Comparison of ENCODE assay signal across 1 cellular context in the genomic region with DNA sequence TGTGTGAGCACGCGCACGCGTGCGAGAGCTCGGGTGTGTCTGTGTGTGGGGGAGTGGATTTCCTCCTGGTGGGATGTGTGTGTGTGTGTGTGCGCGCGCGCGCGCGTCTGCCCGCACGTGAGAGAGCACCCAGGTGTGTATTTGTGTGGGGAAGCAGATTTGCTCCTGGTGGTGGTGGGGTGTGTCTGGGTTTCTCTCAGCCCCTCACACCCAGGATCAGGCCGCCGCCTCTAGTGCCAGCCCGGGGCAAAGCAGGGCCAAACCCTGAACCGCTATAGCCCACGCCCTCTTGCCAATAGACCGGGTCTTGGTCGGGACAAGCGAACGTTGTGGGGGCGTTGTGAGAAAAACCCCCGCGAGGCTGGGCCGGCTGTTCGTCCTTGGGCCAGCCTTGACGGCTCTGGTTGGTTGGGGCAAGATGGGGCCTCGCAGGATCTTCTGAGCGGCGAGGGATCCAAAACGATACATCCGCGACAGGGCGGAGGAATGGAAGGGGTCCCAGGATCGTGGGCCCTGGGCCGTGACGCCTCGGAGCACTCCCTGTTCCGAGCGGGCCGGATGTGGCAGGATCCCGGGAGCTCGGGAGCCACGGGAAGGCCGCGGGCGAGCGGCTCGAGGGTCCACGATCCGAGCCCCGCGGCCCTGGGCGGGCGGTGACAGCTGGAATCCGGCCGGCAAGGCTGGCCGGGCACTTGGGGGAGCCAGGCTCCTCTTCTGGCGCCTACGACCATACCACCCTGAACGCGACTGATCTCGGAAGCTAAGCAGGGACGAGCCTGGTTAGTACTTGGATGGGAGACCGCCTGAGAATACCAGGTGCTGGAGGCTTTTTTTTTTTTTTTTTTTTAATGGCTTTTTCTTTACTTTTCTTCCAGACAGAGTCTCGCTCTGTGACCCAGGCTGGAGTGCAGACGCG.
TF ChIP-seq lines count a peak whose summit lies in the region.

No MANE protein-coding gene starts in this region.

TF ChIP-seq in SK-N-SH treated with all-trans-retinoic acid at 6 μM for 48 hours, 23 proteins besides CTCF, POLR2A, EP300 and RAD21 (continued from another document):
- TF ChIP-seq, protein P1, sequence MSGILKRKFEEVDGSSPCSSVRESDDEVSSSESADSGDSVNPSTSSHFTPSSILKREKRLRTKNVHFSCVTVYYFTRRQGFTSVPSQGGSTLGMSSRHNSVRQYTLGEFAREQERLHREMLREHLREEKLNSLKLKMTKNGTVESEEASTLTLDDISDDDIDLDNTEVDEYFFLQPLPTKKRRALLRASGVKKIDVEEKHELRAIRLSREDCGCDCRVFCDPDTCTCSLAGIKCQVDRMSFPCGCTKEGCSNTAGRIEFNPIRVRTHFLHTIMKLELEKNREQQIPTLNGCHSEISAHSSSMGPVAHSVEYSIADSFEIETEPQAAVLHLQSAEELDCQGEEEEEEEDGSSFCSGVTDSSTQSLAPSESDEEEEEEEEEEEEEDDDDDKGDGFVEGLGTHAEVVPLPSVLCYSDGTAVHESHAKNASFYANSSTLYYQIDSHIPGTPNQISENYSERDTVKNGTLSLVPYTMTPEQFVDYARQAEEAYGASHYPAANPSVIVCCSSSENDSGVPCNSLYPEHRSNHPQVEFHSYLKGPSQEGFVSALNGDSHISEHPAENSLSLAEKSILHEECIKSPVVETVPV (CRISPR knock-in tag; IDR thresholded peaks at IDR 0.05): no peak
- no peak for TF ChIP-seq ZFP30 (CRISPR knock-in tag; IDR thresholded peaks at IDR 0.05)
- no peak for TF ChIP-seq TOX (CRISPR knock-in tag; IDR thresholded peaks at IDR 0.05; ENCODE audit: borderline replicate concordance)
- TF ChIP-seq ZNF8 (CRISPR knock-in tag; IDR thresholded peaks at IDR 0.05): no peak
TF ChIP-seq in SK-N-SH treated with all-trans-retinoic acid at 6 μM for 48 hours: peak in this region for 0.
